ENCODE assay signal across 24 cellular contexts in the genomic region with DNA sequence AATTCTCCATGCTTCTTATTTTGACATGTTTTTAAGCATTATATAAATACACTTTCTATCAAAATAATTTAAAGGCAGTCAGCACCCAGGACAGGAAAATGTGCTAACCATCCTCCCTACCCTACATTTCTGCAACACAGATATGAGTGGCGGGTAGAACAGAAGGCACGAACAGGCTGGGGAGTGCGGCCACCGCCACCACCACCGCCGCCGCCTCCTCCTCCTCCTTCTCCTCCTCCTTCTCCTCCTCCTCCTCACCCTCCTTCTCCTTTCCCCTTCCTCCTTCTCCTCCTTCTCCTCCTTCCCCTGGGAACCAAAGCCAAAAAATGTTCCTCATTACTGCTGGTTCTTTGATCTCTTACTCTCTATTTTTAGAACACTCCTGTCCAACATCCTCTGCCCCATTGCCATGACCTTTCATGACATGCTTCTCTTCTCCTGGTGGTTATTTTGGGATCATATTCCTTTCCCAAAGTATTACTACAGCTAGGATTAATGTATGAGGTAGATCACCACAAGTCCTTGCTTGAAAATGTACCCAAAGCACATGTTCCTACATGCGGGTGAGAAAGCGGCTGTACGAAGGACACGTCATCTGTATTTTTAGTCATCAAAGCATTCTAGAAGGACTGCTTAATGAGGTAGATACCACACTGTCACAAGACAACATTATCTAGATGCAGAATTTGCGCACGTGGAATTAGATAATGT. TPM values are rescaled to one million over a fixed set of nuclear protein-coding genes. Genes with fewer than 3 reads are reported as not detected.
DNase-seq lines count a peak whose midpoint lies in the region; ATAC-seq and TF ChIP-seq lines count a peak whose summit lies in the region.
"Had no signal": no experiment of that assay in that cellular context is flagged by ENCODE, and none has a peak within 500 bp of the region (broad histone marks: within the 10 kb centered on the region; RNA-seq: fewer than 3 reads in every experiment).

No MANE protein-coding gene starts in this region.

- H3K4me3 ChIP-seq in mammary epithelial cell (replicated peaks in 1 of 3; ENCODE audit: insufficient read depth in 1 of 3, low read depth in 2 of 3, low read length in 3 of 3) (no peak overlapping the region), heart right ventricle (no peak overlapping the region), gastrocnemius medialis (no peak overlapping the region)
- H3K4me3 ChIP-seq: GM12878, hepatocyte, transverse colon had no signal

- H3K27ac ChIP-seq in mammary epithelial cell (ENCODE audit: insufficient read depth, low read depth, low read length) (peak overlapping the region; percentile 41), heart right ventricle (peak overlapping the region in 7 of 10 donors; percentile 6 to 67 (median 55)), gastrocnemius medialis (peak overlapping the region; percentile 64 to 79 (median 74))
- H3K27ac ChIP-seq: C4-2B, hepatocyte, parathyroid adenoma had no signal

- in situ Hi-C loops in mammary epithelial cell (cut with MboI; ENCODE audit: low sequenced_read_pairs in 2 of 2) (no loop called here), gastrocnemius medialis (cut with MboI; ENCODE audit: low sequenced_read_pairs in 4 of 4) (no loop called here)

- dilution Hi-C loops in mammary epithelial cell (cut with HindIII; ENCODE audit: low sequenced_read_pairs) = loop anchor here (25.0 kb wide), 1 partner anchor 244 kb away; no protein-coding TSS in a partner anchor

- CTCF ChIA-PET in mammary epithelial cell (lab: Charles Lee; ENCODE audit: low non-redundant PET) = no interaction called here

- H3K4me2 ChIP-seq in mammary epithelial cell (ENCODE audit: insufficient read depth, low read depth, low read length) = peak overlapping the region; percentile 27
- H3K4me2 ChIP-seq: hepatocyte had no signal

- peak in 7 of 8 donors; percentile 21 to 91 (median 78) for ATAC-seq in heart right ventricle
- ATAC-seq in gastrocnemius medialis = peak; percentile 95 to 98
- no peak for ATAC-seq in HG02852 (IDR thresholded peaks at IDR 0.05; ENCODE audit: unreplicated experiment)
- ATAC-seq: activated T-cell treated with anti-CD3 and anti-CD28 coated beads, Interleukin-2, amount 50 U/mL, for 4 hours; GM12878; sciatic nerve had no signal

- H4K20me1 ChIP-seq in mammary epithelial cell (ENCODE audit: insufficient read depth, low read length) = no peaks in the 10 kb centered on the region

- WGBS in mammary epithelial cell (ENCODE audit: low coverage, missing lambda C conversion rate) = 8% methylated on average over 6 of the region's 13 CpGs
- WGBS in heart right ventricle, 2 donors = 67 to 76% methylated on average over 12 to 13 of the region's 13 CpGs

- TF ChIP-seq CTCF in mammary epithelial cell (conservative IDR thresholded peaks at IDR 0.05 in 1 of 2, IDR thresholded peaks at IDR 0.05 in 1 of 2; ENCODE audit: extremely low read depth in 1 of 2, insufficient read depth in 1 of 2, low read depth in 1 of 2, low read length in 2 of 2) = no peak
- no peak for TF ChIP-seq CTCF in heart right ventricle (IDR thresholded peaks at IDR 0.05)
- no peak for TF ChIP-seq CTCF in gastrocnemius medialis (IDR thresholded peaks at IDR 0.05 in 4 of 5, conservative IDR thresholded peaks at IDR 0.05 in 1 of 5)

- no TSS peak for BruUV-seq in mammary epithelial cell (replicated peaks; lab: Mats Ljungman, UMichigan)

- H3K9ac ChIP-seq in mammary epithelial cell (ENCODE audit: insufficient read depth, low read length) = no peak overlapping the region
- H3K9ac ChIP-seq: parathyroid adenoma had no signal

- H3K4me1 ChIP-seq in mammary epithelial cell (ENCODE audit: insufficient read depth, low read length) (peaks cover 29% of the 10 kb centered on the region), heart right ventricle (peaks cover 0 to 31% (median 7%) of the 10 kb centered on the region in 9 donors), gastrocnemius medialis (peaks cover 15 to 35% of the 10 kb centered on the region in 2 donors)
- H3K4me1 ChIP-seq: parathyroid adenoma had no signal

- H3K36me3 ChIP-seq in mammary epithelial cell (ENCODE audit: insufficient read depth, low read length) (no peaks in the 10 kb centered on the region), heart right ventricle (no peaks in the 10 kb centered on the region), gastrocnemius medialis (no peaks in the 10 kb centered on the region)
- H3K36me3 ChIP-seq: transverse colon had no signal

- H2AFZ ChIP-seq in mammary epithelial cell (ENCODE audit: low read depth, low read length) = no peak overlapping the region
- H2AFZ ChIP-seq: hepatocyte, parathyroid adenoma had no signal

- peaks cover 10% of the 10 kb centered on the region for H3K9me3 ChIP-seq in mammary epithelial cell (replicated peaks; ENCODE audit: insufficient read depth, low read length)
- H3K9me3 ChIP-seq in heart right ventricle = peaks cover 0 to 19% (median 12%) of the 10 kb centered on the region in 11 donors
- no peaks in the 10 kb centered on the region for H3K9me3 ChIP-seq in gastrocnemius medialis

- no peaks in the 10 kb centered on the region for H3K27me3 ChIP-seq in mammary epithelial cell (ENCODE audit: insufficient read depth, low read length)
- H3K27me3 ChIP-seq in heart right ventricle = no peaks in the 10 kb centered on the region
- H3K27me3 ChIP-seq in gastrocnemius medialis = no peaks in the 10 kb centered on the region
- H3K27me3 ChIP-seq: hepatocyte, transverse colon had no signal

- TF ChIP-seq POLR2A in gastrocnemius medialis (IDR thresholded peaks at IDR 0.05) = no peak

- intact Hi-C loops in mammary epithelial cell (cut with micrococcal nuclease) = loop anchor here (1.0 to 2.0 kb wide), 2 partner anchors 16 to 61 kb away; no protein-coding TSS in a partner anchor
- intact Hi-C loops in heart right ventricle (cut with DNase I) = loop anchor here in 1 of 10 donors (2.0 kb wide), 1 partner anchor 21 kb away; no protein-coding TSS in a partner anchor
- intact Hi-C loops in gastrocnemius medialis (cut with DNase I; ENCODE audit: low total_unique reads) = no loop called here

- H3K79me2 ChIP-seq in mammary epithelial cell (ENCODE audit: insufficient read depth, low read length) = no peaks in the 10 kb centered on the region
- H3K79me2 ChIP-seq: hepatocyte, parathyroid adenoma had no signal

- DNase-seq in LHCN-M2 (ENCODE audit: low read depth) (peak; percentile 76), mammary epithelial cell (peak; percentile 96), heart right ventricle (no peak), gastrocnemius medialis (peak; percentile 22 to 29), NCI-H2029 (lab: John Stamatoyannopoulos, UW) (no peak)
- no peak for DNase-seq in activated CD4-positive, alpha-beta T cell treated with anti-CD3 and anti-CD28 coated beads for 48 hours
- DNase-seq: activated naive CD4-positive, alpha-beta T cell treated with Interleukin-2 at 50 U/mL for 16 hours; activated T-cell treated with anti-CD3 and anti-CD28 coated beads, Interleukin-2, amount 50 U/mL, for 4 hours; Calu3; central memory CD4-positive, alpha-beta T cell; H7; NCI-H1105; NCI-H2081; NCI-H345; SIG-M5; stimulated activated CD8-positive, alpha-beta memory T cell treated with anti-CD3 and anti-CD28 coated beads, Interleukin-4, amount 100 ng/mL, for 48 hours; transverse colon had no signal

RNA-seq across cellular contexts. Expression of a gene that starts 24.5 kb away (rescaled TPM):
- total RNA-seq in LHCN-M2 (2014; rRNA removed) (23.1 and 28.7 TPM in 2 replicates), mammary epithelial cell (100 to 1,000 TPM in 1 of 2 donors, 10 to 100 TPM in 1; 59.7 to 164 TPM), heart right ventricle (1,000 to 10,000 TPM in 1 of 10 donors, 100 to 1,000 TPM in 1, 10 to 100 TPM in 8; 28.3 to 1,074 (median 62.8) TPM), gastrocnemius medialis (10 to 100 TPM in 3 of 4 donors, 1 to 10 TPM in 1; 5.6 to 64.3 (median 25.0) TPM)
- 427 TPM for polyA plus RNA-seq in LHCN-M2 (2012)
- polyA plus RNA-seq in mammary epithelial cell (83.8 TPM), heart right ventricle (100 to 1,000 TPM in 1 of 2 donors, 10 to 100 TPM in 1; 27.4 to 157 TPM)
- polyA minus RNA-seq in mammary epithelial cell = 130 TPM
- total RNA-seq: activated CD8-positive, alpha-beta memory T cell treated with anti-CD3 and anti-CD28 coated beads for 36 hours had no signal

Comparison
In these comparisons a context has a peak if more than half of its experiments do, and no peak if none do; other contexts are left out.
1. DNase-seq: peak in LHCN-M2 (single experiment), mammary epithelial cell (single experiment) and gastrocnemius medialis (2 of 2); none in heart right ventricle (0 of 2), activated CD4-positive, alpha-beta T cell treated with anti-CD3 and anti-CD28 coated beads for 48 hours (single experiment) and NCI-H2029 (single experiment).
2. Peak in every context shown above with its lines, with median percentiles within 50 percentile points of each other: H3K27ac ChIP-seq.